Comparison of ENCODE assay signal across 8 cellular contexts in genomic region chr4:54933579-54933978, GRCh38.
"Had no signal": no experiment of that assay in that cellular context is flagged by ENCODE, and none has a peak within 500 bp of the region (broad histone marks: within the 10 kb centered on the region; RNA-seq: fewer than 3 reads in every experiment).

No MANE protein-coding gene starts in this region.

- DNase-seq: GDM1, GF-D8 had no signal

- FAIRE-seq: G401.6, GM12878, GM12891, GM12892, GM18507, GM19239 had no signal

- ATAC-seq: GM12878 had no signal

- H3K4me3 ChIP-seq: GM12878 had no signal
